ENCODE assay signal across 8 cellular contexts in the genomic region with DNA sequence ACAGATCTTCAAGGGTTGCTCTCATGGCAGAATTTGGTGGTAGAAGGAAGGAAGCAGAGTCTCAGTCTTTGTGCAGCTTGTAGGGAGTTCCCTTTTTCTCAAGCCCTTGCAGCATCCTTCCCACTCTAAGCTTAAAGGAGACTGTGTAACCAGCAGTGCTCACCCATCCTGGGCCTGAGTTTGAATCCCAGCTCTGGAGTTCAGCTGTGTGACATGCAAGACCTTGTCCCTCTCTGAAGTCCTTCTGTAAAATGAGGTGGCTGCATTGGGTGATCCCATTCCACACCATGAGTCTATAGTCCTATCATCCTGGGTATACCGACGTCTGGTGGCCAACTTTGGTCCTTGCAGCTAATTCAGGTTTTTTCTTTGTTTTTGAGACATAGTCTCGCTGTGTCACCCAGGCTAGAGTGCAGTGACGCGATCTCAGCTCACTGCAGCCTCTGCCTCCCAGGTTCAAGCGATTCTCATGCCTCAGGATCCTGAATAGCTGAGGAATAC. TPM values are rescaled to one million over a fixed set of nuclear protein-coding genes. Genes with fewer than 3 reads are reported as not detected.
DNase-seq lines count a peak whose midpoint lies in the region; ATAC-seq and TF ChIP-seq lines count a peak whose summit lies in the region.

No MANE protein-coding gene starts in this region.

- ATAC-seq in esophagus mucosa (peak; percentile 79), GM21381 (IDR thresholded peaks at IDR 0.05; ENCODE audit: unreplicated experiment) (no peak), omental fat pad (ENCODE audit: low FRiP score) (no peak)

- DNase-seq in AG20443 (ENCODE audit: low spot score) = peak; percentile 40
- peak; percentile 59 for DNase-seq in H4 (ENCODE audit: low spot score)
- DNase-seq in SW480 (ENCODE audit: low spot score) = peak; percentile 68
- DNase-seq in renal cortical epithelial cell (ENCODE audit: low read depth) = peak; percentile 11
- DNase-seq in NCI-H2171 treated with DMSO at 0.1 percent for 48 hours (lab: John Stamatoyannopoulos, UW) = no peak
- no peak for DNase-seq in omental fat pad (ENCODE audit: low spot score)

- no peak for TF ChIP-seq CTCF in omental fat pad (IDR thresholded peaks at IDR 0.05)

RNA-seq across cellular contexts. Expression of a gene that starts 9.8 kb away (rescaled TPM):
- total RNA-seq in H4 (2014; rRNA removed; shearing (Covaris generic)) = not detected in 2 replicates
- total RNA-seq in esophagus mucosa (2.0 TPM), renal cortical epithelial cell (not detected in 2 replicates), omental fat pad (1 to 10 TPM; 1.1 to 3.9 (median 2.8) TPM)

RNA-seq across cellular contexts. Expression of a gene that starts 17.3 kb away (rescaled TPM):
- total RNA-seq in H4 (2014; rRNA removed; shearing (Covaris generic)) = not detected in 2 replicates
- total RNA-seq in esophagus mucosa = not detected
- not detected in 2 replicates for total RNA-seq in renal cortical epithelial cell
- total RNA-seq in omental fat pad = not detected

RNA-seq across cellular contexts. Expression of a gene that starts 19.9 kb away (rescaled TPM):
- total RNA-seq in H4 (2014; rRNA removed; shearing (Covaris generic)) = not detected in 2 replicates
- total RNA-seq in esophagus mucosa (not detected), renal cortical epithelial cell (not detected in 2 replicates), omental fat pad (not detected)

RNA-seq across cellular contexts. Expression of a gene that starts 35.2 kb away (rescaled TPM):
- total RNA-seq in H4 (2014; rRNA removed; shearing (Covaris generic)) = not detected in 2 replicates
- total RNA-seq in esophagus mucosa (not detected), renal cortical epithelial cell (not detected in 2 replicates), omental fat pad (1 to 10 TPM in 2 of 4 donors, under 1 TPM in 1, not detected in 1; 0.56 to 4.0 (median 2.6) TPM)

RNA-seq across cellular contexts. Expression of a gene that starts 38.9 kb away (rescaled TPM):
- 0.97 TPM in 1 of 2 replicates, not detected in the other for total RNA-seq in H4 (2014; rRNA removed; shearing (Covaris generic))
- total RNA-seq in esophagus mucosa (1.1 TPM), renal cortical epithelial cell (not detected in 2 replicates), omental fat pad (not detected)

Comparison
In these comparisons a context has a peak if more than half of its experiments do, and no peak if none do; other contexts are left out.
1. DNase-seq: peak in AG20443 (single experiment), H4 (single experiment), SW480 (single experiment) and renal cortical epithelial cell (single experiment); none in NCI-H2171 treated with DMSO at 0.1 percent for 48 hours (single experiment) and omental fat pad (single experiment).